1 cellular context compared by ENCODE assay signal in genomic region chr3:157436583-157437300, GRCh38.
TF ChIP-seq lines count a peak whose summit lies in the region.

Gene PTX3 (plus strand): TSS chr3:157436850. CDS start chr3:157436934, 84 bp downstream.

TF ChIP-seq in GM23338, 12 proteins besides CTCF, POLR2A, EP300 and RAD21:
- TF ChIP-seq ZNF462 (CRISPR knock-in tag; IDR thresholded peaks at IDR 0.05): no peak
- no peak for TF ChIP-seq NANOG (IDR thresholded peaks at IDR 0.05; ENCODE audit: borderline replicate concordance)
TF ChIP-seq in GM23338: peak in this region for 0.
